ENCODE assay signal across 9 cellular contexts in the genomic region with DNA sequence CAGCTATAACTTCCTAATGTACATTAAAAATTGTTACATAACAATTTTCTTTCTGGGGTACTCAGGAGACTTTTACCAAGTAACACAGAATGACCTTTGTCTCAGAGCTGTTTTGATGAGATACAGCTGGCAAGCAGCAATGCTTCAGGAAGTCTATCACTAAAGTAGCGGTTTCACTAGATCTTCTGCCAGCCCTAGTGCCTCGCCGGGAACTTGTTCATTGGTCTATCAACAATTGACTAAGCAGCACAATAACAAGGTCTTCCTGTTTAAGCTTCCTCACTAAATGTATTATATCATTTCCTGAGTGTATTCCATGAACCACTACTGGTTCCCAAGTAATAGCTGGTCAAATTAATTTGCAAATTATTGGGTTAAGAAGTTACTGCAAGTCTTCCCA.
DNase-seq lines count a peak whose midpoint lies in the region; ATAC-seq and TF ChIP-seq lines count a peak whose summit lies in the region.
"Had no signal": no experiment of that assay in that cellular context is flagged by ENCODE, and none has a peak within 500 bp of the region (broad histone marks: within the 10 kb centered on the region; RNA-seq: fewer than 3 reads in every experiment).

No MANE protein-coding gene starts in this region.

- no peak overlapping the region for H2AFZ ChIP-seq in Karpas-422 (ENCODE audit: low read length)
- no peak overlapping the region for H2AFZ ChIP-seq in H9 (ENCODE audit: low read length)

- no peak overlapping the region for H3K18ac ChIP-seq in H9 (ENCODE audit: insufficient read length, low read depth, low read length)

- H3K27me3 Mint-ChIP-seq in H9 (ENCODE audit: low read depth), result no peaks in the 10 kb centered on the region

- no peaks in the 10 kb centered on the region for H3K27me3 ChIP-seq in Karpas-422 (ENCODE audit: low read length)
- no peaks in the 10 kb centered on the region for H3K27me3 ChIP-seq in H9 (ENCODE audit: insufficient read depth, low read length)

- whole genome bisulfite sequencing in H9 (ENCODE audit: extremely low coverage, insufficient read length, low lambda C conversion rate), result no CpG with 5 or more reads among the region's 3 CpGs

- H3K4me1 Mint-ChIP-seq in H9, result peaks cover 11 to 13% of the 10 kb centered on the region in 2 experiments

- ATAC-seq in HG03469 (IDR thresholded peaks at IDR 0.05; ENCODE audit: unreplicated experiment) (peak; percentile 46), Right ventricle myocardium superior (ENCODE audit: poor library complexity) (peak; percentile 79), HG02588 (IDR thresholded peaks at IDR 0.05; ENCODE audit: unreplicated experiment) (no peak)

- no peak overlapping the region for H3K4me3 ChIP-seq in Karpas-422 (ENCODE audit: low read length)

- intact Hi-C loops in Right ventricle myocardium superior (cut with DNase I), result no loop called here

- H3K9ac ChIP-seq in Karpas-422 (ENCODE audit: low read length) (no peak overlapping the region), H9 (ENCODE audit: extremely low read depth, insufficient read length, low read length) (no peak overlapping the region)

- H2BK15ac ChIP-seq in H9 (ENCODE audit: low read depth, low read length), result no peak overlapping the region

- H3K27ac ChIP-seq in Karpas-422 (ENCODE audit: low read length) (no peak overlapping the region), H9 (ENCODE audit: insufficient read length, low read depth, low read length) (no peak overlapping the region)

- peaks cover 0 to 4% of the 10 kb centered on the region in 2 experiments; a peak in 1 of 5 replicates for H3K9me3 Mint-ChIP-seq in H9

- no peak overlapping the region for H2AK5ac ChIP-seq in H9 (ENCODE audit: insufficient read length, low read length)

- no peak overlapping the region for H3K27ac Mint-ChIP-seq in H9

- no peak overlapping the region for H3K23ac ChIP-seq in H9 (ENCODE audit: insufficient read length, low read depth, low read length)

- H3K9me3 ChIP-seq in Karpas-422 (ENCODE audit: low read length) (no peaks in the 10 kb centered on the region), H9 (ENCODE audit: control insufficient read depth, low read depth, low read length) (no peaks in the 10 kb centered on the region)

- H3K79me2 ChIP-seq in Karpas-422 (ENCODE audit: low read length) (peaks cover 88% of the 10 kb centered on the region), H9 (ENCODE audit: insufficient read depth, low read length) (no peaks in the 10 kb centered on the region; the same call in 1 of the 2 replicates)

- no peak overlapping the region for H4K91ac ChIP-seq in H9 (ENCODE audit: insufficient read length, low read depth, low read length)

- no peak for TF ChIP-seq CTCF in H9 (conservative IDR thresholded peaks at IDR 0.05)

- no peak overlapping the region for H3K4ac ChIP-seq in H9 (ENCODE audit: low read depth, low read length)

- peaks cover 16% of the 10 kb centered on the region for H3K4me1 ChIP-seq in Karpas-422 (ENCODE audit: low read length)
- no peaks in the 10 kb centered on the region; the same call in 1 of the 2 replicates for H3K4me1 ChIP-seq in H9 (ENCODE audit: insufficient read depth, low read length)

- no peak overlapping the region for H2BK20ac ChIP-seq in H9 (ENCODE audit: low read depth, low read length, poor library complexity, severe bottlenecking)

- no peak overlapping the region for H4K8ac ChIP-seq in H9 (replicated peaks; ENCODE audit: insufficient read length, low read depth, low read length)

- no peak overlapping the region for H3K4me2 ChIP-seq in Karpas-422 (ENCODE audit: low read depth, low read length, poor library complexity, severe bottlenecking)
- H3K4me2 ChIP-seq in H9 (ENCODE audit: insufficient read depth, insufficient read length, low read length), result no peak overlapping the region

- no peak overlapping the region for H3K56ac ChIP-seq in H9 (ENCODE audit: insufficient read length, low read depth, low read length)

- H4K5ac ChIP-seq in H9 (ENCODE audit: insufficient read length, low read depth, low read length), result no peak overlapping the region

- peaks cover 16 to 45% (median 34%) of the 10 kb centered on the region in 3 experiments for H3K36me3 Mint-ChIP-seq in H9 (ENCODE audit: insufficient read depth in 1 of 3, low read depth in 3 of 3)

- no peak overlapping the region for H2BK12ac ChIP-seq in H9 (ENCODE audit: insufficient read length, low read depth, low read length)

- H3K9me2 ChIP-seq in Karpas-422 (replicated peaks; ENCODE audit: insufficient read depth, low read length), result no peaks in the 10 kb centered on the region

- H2BK5ac ChIP-seq in H9 (ENCODE audit: insufficient read length, low read length), result no peak overlapping the region

- H3K79me1 ChIP-seq in H9 (ENCODE audit: insufficient read depth, low read depth, low read length, poor library complexity, severe bottlenecking), result no peaks in the 10 kb centered on the region

- no peak overlapping the region for H3K4me3 Mint-ChIP-seq in H9
- H3K4me3 Mint-ChIP-seq: neural crest cell had no signal

- no peak overlapping the region for H3T11ph ChIP-seq in H9 (ENCODE audit: low read length)

- no peaks in the 10 kb centered on the region for H4K20me1 ChIP-seq in Karpas-422 (ENCODE audit: insufficient read depth, low read depth, low read length)
- H4K20me1 ChIP-seq in H9 (ENCODE audit: control insufficient read depth, insufficient read depth, insufficient read length), result no peaks in the 10 kb centered on the region

- H3K36me3 ChIP-seq in Karpas-422 (ENCODE audit: insufficient read depth, low read length), result peaks cover 32% of the 10 kb centered on the region

- no peaks in the 10 kb centered on the region for H3K23me2 ChIP-seq in H9 (ENCODE audit: insufficient read length, low read depth, low read length, poor library complexity, severe bottlenecking)

- no peak overlapping the region for H3K14ac ChIP-seq in H9 (ENCODE audit: insufficient read depth, low read length)

- DNase-seq in GM19240 (ENCODE audit: insufficient read length, low spot score) (peak; percentile 25), activated T-cell treated with anti-CD3 and anti-CD28 coated beads for 24 hours (ENCODE audit: low read depth) (peak; percentile 16), Right ventricle myocardium superior (peak; percentile 54), Karpas-422 (no peak), H9 (no peak)
- DNase-seq in stimulated activated CD8-positive, alpha-beta memory T cell treated with anti-CD3 and anti-CD28 coated beads, Interleukin-7, amount 100 ng/mL, for 4 hours (ENCODE audit: low read depth in 2 of 2), result peak; percentile 17 to 24

- no peak overlapping the region for H2BK120ac ChIP-seq in H9 (ENCODE audit: low read depth, low read length, poor library complexity, severe bottlenecking)

Comparison
In these comparisons a context has a peak if more than half of its experiments do, and no peak if none do; other contexts are left out.
1. DNase-seq: peak in GM19240 (single experiment), activated T-cell treated with anti-CD3 and anti-CD28 coated beads for 24 hours (single experiment), Right ventricle myocardium superior (single experiment) and stimulated activated CD8-positive, alpha-beta memory T cell treated with anti-CD3 and anti-CD28 coated beads, Interleukin-7, amount 100 ng/mL, for 4 hours (2 of 2); none in Karpas-422 (single experiment) and H9 (single experiment).